In the genomic region with DNA sequence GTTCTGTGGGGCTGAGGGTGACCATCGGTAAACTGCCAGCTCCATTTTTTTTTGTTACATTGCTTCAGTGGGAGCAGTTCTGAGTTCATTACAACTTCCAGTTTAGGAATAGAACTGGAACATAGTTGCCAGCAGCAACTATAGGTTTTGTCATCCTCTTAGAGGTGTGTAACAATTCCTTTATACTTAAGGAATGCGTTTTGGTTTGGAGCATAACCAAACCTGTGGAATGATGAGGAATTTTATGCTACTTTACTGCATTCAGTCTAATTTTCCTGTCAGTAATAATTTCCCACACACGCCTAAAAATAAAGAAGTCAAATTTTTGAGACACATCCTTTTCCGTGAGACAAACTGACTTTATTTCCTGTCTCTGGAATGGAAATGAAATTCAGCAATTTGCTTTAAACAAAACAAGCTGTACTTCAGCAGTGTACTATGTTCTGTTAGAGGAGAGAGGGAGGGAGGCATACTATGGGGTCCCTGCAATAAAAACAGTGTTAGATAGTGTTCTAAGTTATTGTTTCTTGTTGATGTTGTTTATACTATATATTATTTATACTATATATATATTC, we compare ENCODE assay signal across 21 cellular contexts. TPM values are rescaled to one million over a fixed set of nuclear protein-coding genes. Genes with fewer than 3 reads are reported as not detected.
"Had no signal": no experiment of that assay in that cellular context is flagged by ENCODE, and none has a peak within 500 bp of the region (broad histone marks: within the 10 kb centered on the region; RNA-seq: fewer than 3 reads in every experiment).

No MANE protein-coding gene starts in this region.

- ATAC-seq: activated naive CD4-positive, alpha-beta T cell treated with anti-CD3 and anti-CD28 coated beads, Interleukin-2, amount 50 U/mL, for 72 hours; activated T-cell treated with anti-CD3 and anti-CD28 coated beads, Interleukin-2, amount 50 U/mL, for 4 hours; left lobe of liver; mucosa of descending colon; naive thymus-derived CD4-positive, alpha-beta T cell; WTC11 had no signal

- H3K4me2 ChIP-seq: hepatocyte had no signal

- H3K36me3 ChIP-seq: vagina had no signal

- H3K27me3 ChIP-seq: hepatocyte, tibial nerve, vagina had no signal

- H3K27ac Mint-ChIP-seq: activated CD4-positive, alpha-beta memory T cell treated with anti-CD3 and anti-CD28 coated beads, Interleukin-2, amount 10 ng/mL, durations not matched to agents 7 days and 5 days; activated naive CD4-positive, alpha-beta T cell treated with anti-CD3 and anti-CD28 coated beads, Interleukin-2, amount 50 U/mL, for 72 hours; naive thymus-derived CD4-positive, alpha-beta T cell; WTC11 had no signal

- H3K36me3 Mint-ChIP-seq: activated naive CD4-positive, alpha-beta T cell treated with anti-CD3 and anti-CD28 coated beads, Interleukin-2, amount 50 U/mL, for 72 hours; naive thymus-derived CD4-positive, alpha-beta T cell; WTC11 had no signal

- H3K9me3 Mint-ChIP-seq: activated CD4-positive, alpha-beta memory T cell treated with anti-CD3 and anti-CD28 coated beads, Interleukin-2, amount 10 ng/mL, durations not matched to agents 7 days and 5 days; activated naive CD4-positive, alpha-beta T cell treated with anti-CD3 and anti-CD28 coated beads, Interleukin-2, amount 50 U/mL, for 72 hours; activated T-cell treated with anti-CD3 and anti-CD28 coated beads, Interleukin-2, amount 50 U/mL, for 4 hours; naive thymus-derived CD4-positive, alpha-beta T cell; WTC11 had no signal

- H3K4me1 ChIP-seq: tibial nerve, vagina had no signal

- H3K4me3 ChIP-seq: dorsolateral prefrontal cortex, hepatocyte, mucosa of descending colon, skin epidermis, tibial nerve, vagina had no signal

- H3K9me3 ChIP-seq: mucosa of descending colon, tibial nerve, vagina had no signal

- DNase-seq: activated CD4-positive, alpha-beta memory T cell treated with anti-CD3 and anti-CD28 coated beads, Interleukin-2, amount 10 ng/mL, durations not matched to agents 7 days and 5 days; activated CD4-positive, alpha-beta T cell treated with anti-CD3 and anti-CD28 coated beads for 4 hours; activated effector memory CD4-positive, alpha-beta T cell treated with anti-CD3 and anti-CD28 coated beads, Interleukin-2, amount 50 U/mL, for 16 hours; activated T-cell treated with anti-CD3 and anti-CD28 coated beads, Interleukin-2, amount 50 U/mL, for 4 hours; amygdala; dorsolateral prefrontal cortex; erythroblast; islet precursor cell; mucosa of descending colon; naive thymus-derived CD4-positive, alpha-beta T cell; stimulated activated CD4-positive, alpha-beta T cell treated with anti-CD3 and anti-CD28 coated beads, Interleukin-15, amount 100 ng/mL, for 24 hours; stimulated activated CD4-positive, alpha-beta T cell treated with anti-CD3 and anti-CD28 coated beads, Interleukin-4, amount 100 ng/mL, for 24 hours; stimulated activated naive CD4-positive, alpha-beta T cell had no signal

- H3K4me3 Mint-ChIP-seq: activated CD4-positive, alpha-beta memory T cell treated with anti-CD3 and anti-CD28 coated beads, Interleukin-2, amount 10 ng/mL, durations not matched to agents 7 days and 5 days; activated T-cell treated with anti-CD3 and anti-CD28 coated beads, Interleukin-2, amount 50 U/mL, for 4 hours; naive thymus-derived CD4-positive, alpha-beta T cell; WTC11 had no signal

- H3K4me1 Mint-ChIP-seq: naive thymus-derived CD4-positive, alpha-beta T cell; WTC11 had no signal

- H3K27ac ChIP-seq: dorsolateral prefrontal cortex, hepatocyte, skin epidermis, tibial nerve, vagina had no signal

RNA-seq across cellular contexts. Expression of gene AMPD1, which starts 4.8 kb away (rescaled TPM):
- total RNA-seq: activated CD4-positive, alpha-beta memory T cell treated with anti-CD3 and anti-CD28 coated beads, Interleukin-2, amount 10 ng/mL, durations not matched to agents 7 days and 5 days; activated naive CD4-positive, alpha-beta T cell treated with anti-CD3 and anti-CD28 coated beads, Interleukin-2, amount 50 U/mL, for 72 hours; activated T-cell treated with anti-CD3 and anti-CD28 coated beads, Interleukin-2, amount 50 U/mL, for 4 hours; dorsolateral prefrontal cortex; hepatocyte; left lobe of liver; naive thymus-derived CD4-positive, alpha-beta T cell; T-helper 2 cell treated with Interferon-gamma antibody and Interleukin-4, amounts not matched to agents 100 ng/mL and 5 ng/mL, for 36 hours; tibial nerve; vagina; WTC11 had no signal
- polyA plus RNA-seq: hepatocyte; naive thymus-derived CD4-positive, alpha-beta T cell had no signal
